In genomic region chr12:41981758-41982157, GRCh38 we compare ENCODE assay signal across 1 cellular context.
TF ChIP-seq lines count a peak whose summit lies in the region.

No MANE protein-coding gene starts in this region.

TF ChIP-seq in IMR-90, 13 proteins besides CTCF, POLR2A, EP300 and RAD21 (continued from another document):
- TF ChIP-seq ELK1 (IDR thresholded peaks at IDR 0.05; ENCODE audit: borderline replicate concordance, low read depth, low read length) (no peak), BHLHE40 (IDR thresholded peaks at IDR 0.05; ENCODE audit: low read depth, low read length) (no peak), USF2 (IDR thresholded peaks at IDR 0.05; ENCODE audit: low read depth, low read length) (no peak), CHD1 (IDR thresholded peaks at IDR 0.05; ENCODE audit: low read depth, low read length) (no peak)
